In genomic region chr3:114394551-114394950, GRCh38 we compare ENCODE assay signal across 24 cellular contexts.
"Had no signal": no experiment of that assay in that cellular context is flagged by ENCODE, and none has a peak within 500 bp of the region (broad histone marks: within the 10 kb centered on the region; RNA-seq: fewer than 3 reads in every experiment).

No MANE protein-coding gene starts in this region.

- DNase-seq: activated CD4-positive, alpha-beta memory T cell treated with anti-CD3 and anti-CD28 coated beads for 36 hours; activated CD4-positive, alpha-beta T cell treated with anti-CD3 and anti-CD28 coated beads for 4 hours; activated naive CD4-positive, alpha-beta T cell treated with anti-CD3 and anti-CD28 coated beads for 36 hours; activated T-cell treated with anti-CD3 and anti-CD28 coated beads, Interleukin-2, amount 50 U/mL, for 1 hour; body of pancreas; central memory CD4-positive, alpha-beta T cell; dorsolateral prefrontal cortex; foreskin fibroblast; lower lobe of right lung; pancreas; stimulated activated CD4-positive, alpha-beta T cell treated with anti-CD3 and anti-CD28 coated beads, Interleukin-12 subunit alpha, Interleukin-12 subunit beta, amount 100 ng/mL, for 4 hours; stimulated activated CD4-positive, alpha-beta T cell treated with anti-CD3 and anti-CD28 coated beads, Interleukin-1b, Interleukin-23, amount 100 ng/mL, for 48 hours; stimulated activated CD8-positive, alpha-beta memory T cell treated with anti-CD3 and anti-CD28 coated beads, Interleukin-4, amount 100 ng/mL, for 48 hours had no signal

- H3K27me3 Mint-ChIP-seq: activated CD4-positive, alpha-beta memory T cell treated with anti-CD3 and anti-CD28 coated beads for 36 hours; natural killer cell treated with Interleukin-12 subunit alpha and Interleukin-12 subunit beta and Interleukin-15 and Interleukin-18, amount 100 ng/mL, for 72 hours; stimulated activated naive CD8-positive, alpha-beta T cell treated with anti-CD3 and anti-CD28 coated beads, Interleukin-15, Interleukin-2, amounts not matched to agents 100 ng/mL and 50 ng/mL, for 24 hours; type B pancreatic cell had no signal

- H3K27me3 ChIP-seq: body of pancreas, dorsolateral prefrontal cortex, neutrophil, pancreas had no signal

- H3K9me3 Mint-ChIP-seq: activated CD4-positive, alpha-beta memory T cell treated with anti-CD3 and anti-CD28 coated beads for 36 hours; activated naive CD4-positive, alpha-beta T cell treated with anti-CD3 and anti-CD28 coated beads for 36 hours; activated T-helper 2 cell treated with anti-CD3 and anti-CD28 coated beads, Interferon-gamma antibody, Interleukin-2, Interleukin-4, amounts not matched to agents 10 μg/mL and 5 μg/mL and 100 μg/mL, durations not matched to agents 14 hours and 24 hours and 36 hours; stimulated activated naive CD8-positive, alpha-beta T cell treated with anti-CD3 and anti-CD28 coated beads, Interleukin-15, Interleukin-2, amounts not matched to agents 100 ng/mL and 50 ng/mL, for 24 hours; T-helper 2 cell treated with Interferon-gamma antibody and Interleukin-4, amounts not matched to agents 5 μg/mL and 100 μg/mL, for 36 hours; type B pancreatic cell had no signal

- H3K9me3 ChIP-seq: body of pancreas, lower lobe of right lung, neutrophil, pancreas had no signal

- H3K36me3 ChIP-seq: lower lobe of right lung, neutrophil, pancreas had no signal

- H3K4me3 Mint-ChIP-seq: activated CD4-positive, alpha-beta memory T cell treated with anti-CD3 and anti-CD28 coated beads for 36 hours; activated naive CD4-positive, alpha-beta T cell treated with anti-CD3 and anti-CD28 coated beads for 36 hours; mesothelial cell of epicardium; natural killer cell treated with Interleukin-12 subunit alpha and Interleukin-12 subunit beta and Interleukin-15 and Interleukin-18, amount 100 ng/mL, for 72 hours; stimulated activated naive CD8-positive, alpha-beta T cell treated with anti-CD3 and anti-CD28 coated beads, Interleukin-15, Interleukin-2, amounts not matched to agents 100 ng/mL and 50 ng/mL, for 24 hours; T-helper 2 cell treated with Interferon-gamma antibody and Interleukin-4, amounts not matched to agents 5 μg/mL and 100 μg/mL, for 36 hours; type B pancreatic cell had no signal

- ATAC-seq: body of pancreas; lower lobe of right lung; natural killer cell treated with Interleukin-12 subunit alpha and Interleukin-12 subunit beta and Interleukin-15 and Interleukin-18, amount 100 ng/mL, for 72 hours; pancreas had no signal

- H3K4me1 ChIP-seq: body of pancreas, lower lobe of right lung, pancreas had no signal

- H3K4me3 ChIP-seq: body of pancreas, dorsolateral prefrontal cortex, lower lobe of right lung, pancreas, SK-N-MC had no signal

- H3K36me3 Mint-ChIP-seq: activated CD4-positive, alpha-beta memory T cell treated with anti-CD3 and anti-CD28 coated beads for 36 hours; mesothelial cell of epicardium; natural killer cell treated with Interleukin-12 subunit alpha and Interleukin-12 subunit beta and Interleukin-15 and Interleukin-18, amount 100 ng/mL, for 72 hours; type B pancreatic cell had no signal

- H3K27ac ChIP-seq: body of pancreas, epithelial cell of prostate, lower lobe of right lung, neutrophil, pancreas, SK-N-MC had no signal

- H3K27ac Mint-ChIP-seq: activated CD4-positive, alpha-beta memory T cell treated with anti-CD3 and anti-CD28 coated beads for 36 hours; activated naive CD4-positive, alpha-beta T cell treated with anti-CD3 and anti-CD28 coated beads for 36 hours; activated T-helper 2 cell treated with anti-CD3 and anti-CD28 coated beads, Interferon-gamma antibody, Interleukin-2, Interleukin-4, amounts not matched to agents 10 μg/mL and 5 μg/mL and 100 μg/mL, durations not matched to agents 14 hours and 24 hours and 36 hours; mesothelial cell of epicardium; natural killer cell treated with Interleukin-12 subunit alpha and Interleukin-12 subunit beta and Interleukin-15 and Interleukin-18, amount 100 ng/mL, for 72 hours; stimulated activated naive CD8-positive, alpha-beta T cell treated with anti-CD3 and anti-CD28 coated beads, Interleukin-15, Interleukin-2, amounts not matched to agents 100 ng/mL and 50 ng/mL, for 24 hours; T-helper 2 cell treated with Interferon-gamma antibody and Interleukin-4, amounts not matched to agents 5 μg/mL and 100 μg/mL, for 36 hours; type B pancreatic cell had no signal

- FAIRE-seq: colon, pancreas, TTC549 had no signal

- H3K4me1 Mint-ChIP-seq: mesothelial cell of epicardium had no signal
